9 cellular contexts compared by ENCODE assay signal in the genomic region with DNA sequence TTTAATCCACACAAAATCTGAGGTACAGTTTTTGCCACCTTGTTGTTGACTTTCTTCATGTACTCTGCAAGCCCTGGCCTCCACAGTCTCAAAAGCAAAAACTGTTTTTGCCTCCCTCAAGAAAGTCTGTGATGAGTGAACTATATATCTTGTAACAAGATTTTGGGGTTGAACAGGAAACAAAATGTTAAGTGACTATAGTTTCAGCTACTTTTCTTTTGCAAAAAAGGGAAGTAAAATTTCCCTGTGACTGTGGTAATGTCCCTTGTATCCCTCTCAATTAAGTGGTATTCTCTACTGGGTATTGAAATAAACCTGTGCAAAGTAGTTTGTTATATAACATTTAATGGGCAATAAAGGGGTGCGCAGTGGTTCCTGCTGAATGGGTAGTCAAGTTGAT. TPM values are rescaled to one million over a fixed set of nuclear protein-coding genes. Genes with fewer than 3 reads are reported as not detected.
DNase-seq lines count a peak whose midpoint lies in the region; ATAC-seq and TF ChIP-seq lines count a peak whose summit lies in the region.
"Had no signal": no experiment of that assay in that cellular context is flagged by ENCODE, and none has a peak within 500 bp of the region (broad histone marks: within the 10 kb centered on the region; RNA-seq: fewer than 3 reads in every experiment).

No MANE protein-coding gene starts in this region.

- H3K36me3 Mint-ChIP-seq in naive thymus-derived CD8-positive, alpha-beta T cell, result peaks cover 0 to 22% (median 3%) of the 10 kb centered on the region in 3 donors

- no peaks in the 10 kb centered on the region for H3K9me3 Mint-ChIP-seq in naive thymus-derived CD8-positive, alpha-beta T cell

- peaks cover 33 to 91% (median 81%) of the 10 kb centered on the region in 4 donors for H3K4me1 Mint-ChIP-seq in naive thymus-derived CD8-positive, alpha-beta T cell

- POLR2A ChIA-PET in naive thymus-derived CD8-positive, alpha-beta T cell (lab: Charles Lee), result no interaction called here

- no peak overlapping the region for H3K4me3 ChIP-seq in NB4 (ENCODE audit: low read depth, low read length)

- no peak for TF ChIP-seq POLR2A in NB4 (IDR thresholded peaks at IDR 0.05; ENCODE audit: extremely low read depth, insufficient read length)

- no peaks in the 10 kb centered on the region for H3K27me3 Mint-ChIP-seq in naive thymus-derived CD8-positive, alpha-beta T cell

- TF ChIP-seq CTCF in NB4 (IDR thresholded peaks at IDR 0.05; ENCODE audit: low read depth, low read length), result no peak

- ATAC-seq in GM18867 (IDR thresholded peaks at IDR 0.05; ENCODE audit: unreplicated experiment) (peak; percentile 47), HG02623 (IDR thresholded peaks at IDR 0.05; ENCODE audit: unreplicated experiment) (peak; percentile 59)
- no peak for ATAC-seq in naive thymus-derived CD8-positive, alpha-beta T cell

- H3K27ac Mint-ChIP-seq in naive thymus-derived CD8-positive, alpha-beta T cell, result peak overlapping the region in 8 of 10 donors; percentile 24 to 84 (median 52)

- DNase-seq in NB4 (ENCODE audit: low read depth) (peak; percentile 67), ureter (ENCODE audit: low spot score) (no peak), NCI-H2227 (lab: John Stamatoyannopoulos, UW; ENCODE audit: unreplicated experiment) (no peak), kidney glomerular epithelial cell (lab: John Stamatoyannopoulos, UW) (no peak), COLO668 (lab: John Stamatoyannopoulos, UW; ENCODE audit: unreplicated experiment) (no peak)
- DNase-seq in naive thymus-derived CD8-positive, alpha-beta T cell, result no peak

- H3K4me3 Mint-ChIP-seq in naive thymus-derived CD8-positive, alpha-beta T cell, result peak overlapping the region in 1 of 10 donors; percentile 26

RNA-seq across cellular contexts. Expression of a gene that starts 21.3 kb away (rescaled TPM):
- 1 to 10 TPM in 1 of 2 experiments, not detected in 1; 2.9 TPM for total RNA-seq in naive thymus-derived CD8-positive, alpha-beta T cell
- not detected for polyA plus RNA-seq in naive thymus-derived CD8-positive, alpha-beta T cell
- not detected for total RNA-seq in ureter
- total RNA-seq: glomerular endothelial cell had no signal

Comparison
In these comparisons a context has a peak if more than half of its experiments do, and no peak if none do; other contexts are left out.
1. ATAC-seq: peak in GM18867 (single experiment) and HG02623 (single experiment); none in naive thymus-derived CD8-positive, alpha-beta T cell (0 of 2).